Comparison of ENCODE assay signal across 14 cellular contexts in the genomic region with DNA sequence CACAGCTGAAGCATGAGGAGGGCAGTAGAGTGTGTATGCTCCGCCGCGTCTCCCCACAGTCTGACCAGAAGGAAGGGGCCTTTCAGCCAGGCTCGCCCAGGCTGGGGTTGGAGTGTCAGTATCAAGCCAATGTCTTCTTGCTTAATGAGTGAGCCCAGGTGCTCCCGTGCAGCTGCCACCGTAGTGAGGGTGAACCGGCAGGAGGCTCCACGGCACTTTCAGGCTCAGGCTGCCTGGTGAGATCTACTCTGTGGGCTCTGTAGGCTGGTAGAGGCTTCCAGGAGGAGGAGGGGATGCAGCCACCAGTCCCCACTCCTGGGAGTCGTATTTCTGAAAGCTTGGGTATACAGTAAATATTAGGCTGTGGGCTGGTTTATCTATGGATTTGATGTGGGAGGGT. TPM values are rescaled to one million over a fixed set of nuclear protein-coding genes. Genes with fewer than 3 reads are reported as not detected.
"Had no signal": no experiment of that assay in that cellular context is flagged by ENCODE, and none has a peak within 500 bp of the region (broad histone marks: within the 10 kb centered on the region; RNA-seq: fewer than 3 reads in every experiment).

No MANE protein-coding gene starts in this region.

RNA-seq across cellular contexts. Expression of a gene that starts 8.2 kb away (rescaled TPM):
- total RNA-seq: stomach, subcutaneous adipose tissue, suprapubic skin, temporal lobe, thoracic aorta, thyroid gland, tibial nerve, transverse colon, upper lobe of left lung, upper lobe of right lung, ureter, urinary bladder, uterus, vagina had no signal
- polyA plus RNA-seq: stomach, urinary bladder had no signal
